2 cellular contexts compared by ENCODE assay signal in the genomic region with DNA sequence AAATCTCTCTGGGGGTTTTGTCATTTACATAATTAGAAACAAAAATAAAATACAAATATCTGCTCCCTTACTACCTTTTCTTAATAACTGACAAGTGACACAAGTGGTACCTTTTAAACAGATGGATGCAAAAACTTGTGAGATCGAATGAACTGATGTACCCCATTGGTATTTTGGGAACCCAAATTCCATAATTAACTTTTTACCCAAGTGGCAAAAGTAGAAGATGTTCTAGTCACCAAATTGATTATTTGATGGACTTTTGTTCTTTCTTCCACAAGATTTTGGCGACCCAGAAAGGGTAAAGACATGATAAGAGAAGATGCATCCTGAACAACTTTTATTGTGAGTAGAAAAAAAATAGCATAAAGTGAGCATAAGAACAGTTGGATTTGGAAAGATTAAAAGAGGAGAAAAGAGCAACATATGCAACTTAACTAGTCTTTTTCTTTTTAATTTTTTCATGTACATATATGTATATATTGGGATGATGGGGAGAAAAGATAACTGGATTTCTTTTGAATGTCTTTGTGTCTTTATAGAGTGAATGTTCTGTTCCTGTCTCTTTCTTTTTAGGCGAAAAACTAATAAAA.
TF ChIP-seq lines count a peak whose summit lies in the region.

No MANE protein-coding gene starts in this region.

TF ChIP-seq in SK-N-SH, 30 proteins besides CTCF, POLR2A, EP300 and RAD21 (continued from another document):
- TF ChIP-seq, protein P1, sequence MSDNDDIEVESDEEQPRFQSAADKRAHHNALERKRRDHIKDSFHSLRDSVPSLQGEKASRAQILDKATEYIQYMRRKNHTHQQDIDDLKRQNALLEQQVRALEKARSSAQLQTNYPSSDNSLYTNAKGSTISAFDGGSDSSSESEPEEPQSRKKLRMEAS (IDR thresholded peaks at IDR 0.05; ENCODE audit: low read depth): no peak

TF ChIP-seq in SK-N-SH treated with all-trans-retinoic acid at 6 μM for 48 hours, 23 proteins besides CTCF, POLR2A, EP300 and RAD21 (continued from another document):
- TF ChIP-seq, protein P2, sequence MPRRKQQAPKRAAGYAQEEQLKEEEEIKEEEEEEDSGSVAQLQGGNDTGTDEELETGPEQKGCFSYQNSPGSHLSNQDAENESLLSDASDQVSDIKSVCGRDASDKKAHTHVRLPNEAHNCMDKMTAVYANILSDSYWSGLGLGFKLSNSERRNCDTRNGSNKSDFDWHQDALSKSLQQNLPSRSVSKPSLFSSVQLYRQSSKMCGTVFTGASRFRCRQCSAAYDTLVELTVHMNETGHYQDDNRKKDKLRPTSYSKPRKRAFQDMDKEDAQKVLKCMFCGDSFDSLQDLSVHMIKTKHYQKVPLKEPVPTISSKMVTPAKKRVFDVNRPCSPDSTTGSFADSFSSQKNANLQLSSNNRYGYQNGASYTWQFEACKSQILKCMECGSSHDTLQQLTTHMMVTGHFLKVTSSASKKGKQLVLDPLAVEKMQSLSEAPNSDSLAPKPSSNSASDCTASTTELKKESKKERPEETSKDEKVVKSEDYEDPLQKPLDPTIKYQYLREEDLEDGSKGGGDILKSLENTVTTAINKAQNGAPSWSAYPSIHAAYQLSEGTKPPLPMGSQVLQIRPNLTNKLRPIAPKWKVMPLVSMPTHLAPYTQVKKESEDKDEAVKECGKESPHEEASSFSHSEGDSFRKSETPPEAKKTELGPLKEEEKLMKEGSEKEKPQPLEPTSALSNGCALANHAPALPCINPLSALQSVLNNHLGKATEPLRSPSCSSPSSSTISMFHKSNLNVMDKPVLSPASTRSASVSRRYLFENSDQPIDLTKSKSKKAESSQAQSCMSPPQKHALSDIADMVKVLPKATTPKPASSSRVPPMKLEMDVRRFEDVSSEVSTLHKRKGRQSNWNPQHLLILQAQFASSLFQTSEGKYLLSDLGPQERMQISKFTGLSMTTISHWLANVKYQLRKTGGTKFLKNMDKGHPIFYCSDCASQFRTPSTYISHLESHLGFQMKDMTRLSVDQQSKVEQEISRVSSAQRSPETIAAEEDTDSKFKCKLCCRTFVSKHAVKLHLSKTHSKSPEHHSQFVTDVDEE (CRISPR knock-in tag; IDR thresholded peaks at IDR 0.05): no peak
- TF ChIP-seq PPARA (CRISPR knock-in tag; IDR thresholded peaks at IDR 0.05; ENCODE audit: borderline replicate concordance) (no peak), ESRRG (CRISPR knock-in tag; IDR thresholded peaks at IDR 0.05) (no peak), ZFP30 (CRISPR knock-in tag; IDR thresholded peaks at IDR 0.05) (no peak), ZNF565 (CRISPR knock-in tag; conservative IDR thresholded peaks at IDR 0.05; ENCODE audit: low read depth) (no peak), BACH2 (CRISPR knock-in tag; IDR thresholded peaks at IDR 0.05; ENCODE audit: borderline replicate concordance) (no peak), RARB (CRISPR knock-in tag; IDR thresholded peaks at IDR 0.05) (no peak), ISL1 (CRISPR knock-in tag; IDR thresholded peaks at IDR 0.05) (no peak), SNAI2 (CRISPR knock-in tag; IDR thresholded peaks at IDR 0.05) (no peak), ZFP3 (CRISPR knock-in tag; IDR thresholded peaks at IDR 0.05) (no peak), CSDC2 (CRISPR knock-in tag; IDR thresholded peaks at IDR 0.05) (no peak)
- TF ChIP-seq, protein P3, sequence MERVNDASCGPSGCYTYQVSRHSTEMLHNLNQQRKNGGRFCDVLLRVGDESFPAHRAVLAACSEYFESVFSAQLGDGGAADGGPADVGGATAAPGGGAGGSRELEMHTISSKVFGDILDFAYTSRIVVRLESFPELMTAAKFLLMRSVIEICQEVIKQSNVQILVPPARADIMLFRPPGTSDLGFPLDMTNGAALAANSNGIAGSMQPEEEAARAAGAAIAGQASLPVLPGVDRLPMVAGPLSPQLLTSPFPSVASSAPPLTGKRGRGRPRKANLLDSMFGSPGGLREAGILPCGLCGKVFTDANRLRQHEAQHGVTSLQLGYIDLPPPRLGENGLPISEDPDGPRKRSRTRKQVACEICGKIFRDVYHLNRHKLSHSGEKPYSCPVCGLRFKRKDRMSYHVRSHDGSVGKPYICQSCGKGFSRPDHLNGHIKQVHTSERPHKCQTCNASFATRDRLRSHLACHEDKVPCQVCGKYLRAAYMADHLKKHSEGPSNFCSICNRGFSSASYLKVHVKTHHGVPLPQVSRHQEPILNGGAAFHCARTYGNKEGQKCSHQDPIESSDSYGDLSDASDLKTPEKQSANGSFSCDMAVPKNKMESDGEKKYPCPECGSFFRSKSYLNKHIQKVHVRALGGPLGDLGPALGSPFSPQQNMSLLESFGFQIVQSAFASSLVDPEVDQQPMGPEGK (CRISPR knock-in tag; IDR thresholded peaks at IDR 0.05; ENCODE audit: borderline replicate concordance): no peak
- TF ChIP-seq, protein P4, sequence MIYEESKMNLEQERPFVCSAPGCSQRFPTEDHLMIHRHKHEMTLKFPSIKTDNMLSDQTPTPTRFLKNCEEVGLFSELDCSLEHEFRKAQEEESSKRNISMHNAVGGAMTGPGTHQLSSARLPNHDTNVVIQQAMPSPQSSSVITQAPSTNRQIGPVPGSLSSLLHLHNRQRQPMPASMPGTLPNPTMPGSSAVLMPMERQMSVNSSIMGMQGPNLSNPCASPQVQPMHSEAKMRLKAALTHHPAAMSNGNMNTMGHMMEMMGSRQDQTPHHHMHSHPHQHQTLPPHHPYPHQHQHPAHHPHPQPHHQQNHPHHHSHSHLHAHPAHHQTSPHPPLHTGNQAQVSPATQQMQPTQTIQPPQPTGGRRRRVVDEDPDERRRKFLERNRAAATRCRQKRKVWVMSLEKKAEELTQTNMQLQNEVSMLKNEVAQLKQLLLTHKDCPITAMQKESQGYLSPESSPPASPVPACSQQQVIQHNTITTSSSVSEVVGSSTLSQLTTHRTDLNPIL (CRISPR knock-in tag; IDR thresholded peaks at IDR 0.05; ENCODE audit: low read depth): no peak
